Comparison of ENCODE assay signal across 27 cellular contexts in the genomic region with DNA sequence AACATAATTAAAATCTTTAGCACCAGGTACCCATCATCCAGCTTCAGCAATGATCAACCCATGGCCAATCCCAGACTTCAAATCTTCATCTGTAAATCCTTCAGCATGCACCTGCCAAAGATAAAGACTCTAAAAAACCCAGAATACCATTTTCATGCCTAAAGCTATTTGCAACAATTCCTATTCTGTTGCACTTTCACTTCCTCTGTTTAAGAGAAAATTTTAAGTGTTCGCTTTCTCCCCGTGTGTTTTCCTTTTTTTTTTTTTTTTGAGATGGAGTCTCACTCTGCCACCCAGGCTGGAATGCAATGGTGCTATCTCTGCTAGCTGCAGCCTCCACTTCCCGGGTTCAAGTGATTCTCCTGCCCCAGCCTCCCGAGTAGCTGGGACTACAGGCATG. TPM values are rescaled to one million over a fixed set of nuclear protein-coding genes. Genes with fewer than 3 reads are reported as not detected.
"Had no signal": no experiment of that assay in that cellular context is flagged by ENCODE, and none has a peak within 500 bp of the region (broad histone marks: within the 10 kb centered on the region; RNA-seq: fewer than 3 reads in every experiment).

No MANE protein-coding gene starts in this region.

- FAIRE-seq: K562, RCC 7860 had no signal

- ATAC-seq: K562, T-cell had no signal

- H3K9ac ChIP-seq: KMS-11, SK-N-SH had no signal

- H3K4me2 ChIP-seq: KMS-11, SK-N-SH had no signal

- H3K9me3 ChIP-seq: SK-N-SH had no signal

- H3K4me3 ChIP-seq: K562 had no signal

- H3K27ac ChIP-seq: KMS-11 had no signal

- DNase-seq: Kasumi-1, NCI-H1092, NCI-H1105 treated with DMSO at 0.1 percent for 48 hours, NCI-H1417 treated with DMSO at 0.1 percent for 48 hours, NCI-H146, NCI-H187, NCI-H2029, NCI-H2081 treated with DMSO at 0.1 percent for 48 hours, NCI-H2171, NCI-H226, NCI-H446, NCI-H510A, NCI-H524 treated with DMSO at 0.1 percent for 48 hours, NCI-H69, NCI-H774, Right ventricle myocardium superior, RPMI8226, SK-N-SH, SW 1271, T-cell had no signal

RNA-seq across cellular contexts. Expression of a gene that starts 31.8 kb away (rescaled TPM):
- total RNA-seq: HT1080, K562, M059J, Right ventricle myocardium superior, SK-MEL-5, T-cell had no signal
- polyA plus RNA-seq: IgD-negative memory B cell, SK-N-SH had no signal
